1 cellular context compared by ENCODE assay signal in genomic region chr10:49585387-49585786, GRCh38.
TF ChIP-seq lines count a peak whose summit lies in the region.

No MANE protein-coding gene starts in this region.

TF ChIP-seq in SK-N-SH treated with all-trans-retinoic acid at 6 μM for 48 hours, 23 proteins besides CTCF, POLR2A, EP300 and RAD21 (continued from another document):
- TF ChIP-seq ZFP30 (CRISPR knock-in tag; IDR thresholded peaks at IDR 0.05) (peak; percentile 79), CSDC2 (CRISPR knock-in tag; IDR thresholded peaks at IDR 0.05) (no peak), ZNF8 (CRISPR knock-in tag; IDR thresholded peaks at IDR 0.05) (no peak), GLIS3 (CRISPR knock-in tag; IDR thresholded peaks at IDR 0.05) (no peak), PPARA (CRISPR knock-in tag; IDR thresholded peaks at IDR 0.05; ENCODE audit: borderline replicate concordance) (no peak), CSRNP3 (CRISPR knock-in tag; IDR thresholded peaks at IDR 0.05) (no peak), ZC3H10 (CRISPR knock-in tag; IDR thresholded peaks at IDR 0.05) (no peak), POU6F1 (CRISPR knock-in tag; IDR thresholded peaks at IDR 0.05; ENCODE audit: borderline replicate concordance, low read depth) (no peak), BACH2 (CRISPR knock-in tag; IDR thresholded peaks at IDR 0.05; ENCODE audit: borderline replicate concordance) (no peak), RARB (CRISPR knock-in tag; IDR thresholded peaks at IDR 0.05) (no peak), TSHZ2 (CRISPR knock-in tag; IDR thresholded peaks at IDR 0.05) (no peak), TOX (CRISPR knock-in tag; IDR thresholded peaks at IDR 0.05; ENCODE audit: borderline replicate concordance) (no peak), ESRRG (CRISPR knock-in tag; IDR thresholded peaks at IDR 0.05) (no peak), SNAI2 (CRISPR knock-in tag; IDR thresholded peaks at IDR 0.05) (no peak), ARNTL (CRISPR knock-in tag; IDR thresholded peaks at IDR 0.05; ENCODE audit: borderline replicate concordance, low read depth) (no peak)
- TF ChIP-seq, protein P1, sequence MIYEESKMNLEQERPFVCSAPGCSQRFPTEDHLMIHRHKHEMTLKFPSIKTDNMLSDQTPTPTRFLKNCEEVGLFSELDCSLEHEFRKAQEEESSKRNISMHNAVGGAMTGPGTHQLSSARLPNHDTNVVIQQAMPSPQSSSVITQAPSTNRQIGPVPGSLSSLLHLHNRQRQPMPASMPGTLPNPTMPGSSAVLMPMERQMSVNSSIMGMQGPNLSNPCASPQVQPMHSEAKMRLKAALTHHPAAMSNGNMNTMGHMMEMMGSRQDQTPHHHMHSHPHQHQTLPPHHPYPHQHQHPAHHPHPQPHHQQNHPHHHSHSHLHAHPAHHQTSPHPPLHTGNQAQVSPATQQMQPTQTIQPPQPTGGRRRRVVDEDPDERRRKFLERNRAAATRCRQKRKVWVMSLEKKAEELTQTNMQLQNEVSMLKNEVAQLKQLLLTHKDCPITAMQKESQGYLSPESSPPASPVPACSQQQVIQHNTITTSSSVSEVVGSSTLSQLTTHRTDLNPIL (CRISPR knock-in tag; IDR thresholded peaks at IDR 0.05; ENCODE audit: low read depth): peak; percentile 94
